ENCODE assay signal across 27 cellular contexts in genomic region chr2:50535256-50535655, GRCh38.
"Had no signal": no experiment of that assay in that cellular context is flagged by ENCODE, and none has a peak within 500 bp of the region (broad histone marks: within the 10 kb centered on the region; RNA-seq: fewer than 3 reads in every experiment).

No MANE protein-coding gene starts in this region.

- DNase-seq: activated CD4-positive, alpha-beta T cell treated with anti-CD3 and anti-CD28 coated beads for 48 hours; activated CD4-positive, alpha-beta T cell treated with anti-CD3 and anti-CD28 coated beads, Interleukin-2, amount 50 U/mL, for 48 hours; activated CD8-positive, alpha-beta memory T cell treated with anti-CD3 and anti-CD28 coated beads for 24 hours; activated effector memory CD4-positive, alpha-beta T cell treated with Interleukin-2 at 50 U/mL for 16 hours; activated naive CD4-positive, alpha-beta T cell treated with anti-CD3 and anti-CD28 coated beads for 36 hours; activated naive CD8-positive, alpha-beta T cell treated with anti-CD3 and anti-CD28 coated beads for 36 hours; adrenal gland; aorta; body of pancreas; head of caudate nucleus; hippocampal formation; kidney; left colon; mammary epithelial cell; naive B cell; nucleus accumbens; psoas muscle; stimulated activated CD4-positive, alpha-beta T cell treated with anti-CD3 and anti-CD28 coated beads, Interleukin-1b, Interleukin-23, amount 100 ng/mL, for 48 hours; stimulated activated CD4-positive, alpha-beta T cell treated with anti-CD3 and anti-CD28 coated beads, Interleukin-4, amount 100 ng/mL, for 4 hours; stimulated activated CD8-positive, alpha-beta memory T cell treated with anti-CD3 and anti-CD28 coated beads, Interleukin-4, amount 100 ng/mL, for 48 hours; stimulated activated naive CD8-positive, alpha-beta T cell treated with anti-CD3 and anti-CD28 coated beads, Interleukin-15, amount 100 ng/mL, for 72 hours; uterus had no signal

- H3K4me3 ChIP-seq: adrenal gland, body of pancreas, cardiac muscle cell, gastroesophageal sphincter, psoas muscle, smooth muscle cell, uterus had no signal

- ATAC-seq: body of pancreas; gastroesophageal sphincter; left colon; psoas muscle; stimulated activated memory B cell treated with anti-CD40 and anti-IgM and Interleukin-4, amounts not matched to agents 10 μg/mL and 1 μg/mL and 100 μg/mL, for 72 hours; stimulated activated naive CD8-positive, alpha-beta T cell treated with anti-CD3 and anti-CD28 coated beads, Interleukin-15, amount 100 ng/mL, for 72 hours had no signal

- H3K27me3 ChIP-seq: adrenal gland, cardiac muscle cell, gastroesophageal sphincter, uterus had no signal

- H3K36me3 ChIP-seq: adrenal gland, cardiac muscle cell, gastroesophageal sphincter, uterus had no signal

- H3K27ac ChIP-seq: adrenal gland, body of pancreas, cardiac muscle cell, gastroesophageal sphincter, parathyroid adenoma, psoas muscle, uterus had no signal

- H3K9me3 ChIP-seq: adrenal gland, body of pancreas, gastroesophageal sphincter, psoas muscle, uterus had no signal
